In the genomic region with DNA sequence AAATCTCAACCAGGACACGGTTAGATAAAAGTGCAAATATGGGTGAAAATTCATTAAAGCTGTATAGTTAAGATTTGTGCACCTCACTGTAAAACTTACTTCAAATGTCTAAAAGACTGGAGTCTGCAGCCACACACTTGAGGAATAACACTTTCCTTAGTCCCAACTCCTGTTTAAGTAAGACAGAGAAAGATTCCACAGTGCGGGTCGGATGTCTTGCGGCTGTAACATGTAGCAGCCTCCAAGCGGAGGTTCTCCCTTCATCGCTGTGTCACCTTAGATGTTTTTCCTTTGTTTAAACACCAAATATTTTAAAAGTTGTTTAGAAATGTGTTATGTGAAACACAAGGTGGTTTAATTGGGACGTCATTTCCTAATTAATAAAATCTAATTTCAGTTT, we compare ENCODE assay signal across 8 cellular contexts. TPM values are rescaled to one million over a fixed set of nuclear protein-coding genes. Genes with fewer than 3 reads are reported as not detected.
DNase-seq lines count a peak whose midpoint lies in the region; TF ChIP-seq lines count a peak whose summit lies in the region.

No MANE protein-coding gene starts in this region.

- H2AK5ac ChIP-seq in mesendoderm (ENCODE audit: low read length): no peak overlapping the region

- H3K27me3 Mint-ChIP-seq in HFFc6 (ENCODE audit: insufficient read depth) (peaks cover 4% of the 10 kb centered on the region; the same call in 1 of the 2 replicates), brain (peaks cover 5% of the 10 kb centered on the region)

- peak overlapping the region; percentile 87 for H4K5ac ChIP-seq in mesendoderm (ENCODE audit: low read length)

- H3K56ac ChIP-seq in mesendoderm (ENCODE audit: low read length): peak overlapping the region; percentile 97

- H3K79me1 ChIP-seq in mesendoderm (ENCODE audit: low read length): peaks cover 12% of the 10 kb centered on the region

- H3K4me1 Mint-ChIP-seq in HFFc6 (ENCODE audit: low read depth): peaks cover 36% of the 10 kb centered on the region
- peaks cover 38% of the 10 kb centered on the region for H3K4me1 Mint-ChIP-seq in brain

- H3K9me3 Mint-ChIP-seq in HFFc6: peaks cover 5% of the 10 kb centered on the region; the same call in 1 of the 2 replicates
- peaks cover 0 to 7% (median 5%) of the 10 kb centered on the region in 5 experiments for H3K9me3 Mint-ChIP-seq in brain

- peaks cover 4% of the 10 kb centered on the region for H3K4me1 ChIP-seq in mesendoderm (ENCODE audit: control insufficient read depth, low read depth, low read length)

- H3K23ac ChIP-seq in mesendoderm (ENCODE audit: low read length): no peak overlapping the region

- WGBS in mesendoderm (ENCODE audit: extremely low coverage, insufficient coverage, low lambda C conversion rate): no CpG with 5 or more reads among the region's 7 CpGs

- peak overlapping the region; percentile 96 for H3K9ac ChIP-seq in mesendoderm (ENCODE audit: low read length)

- H3K4me2 ChIP-seq in mesendoderm (ENCODE audit: low read length): peak overlapping the region; percentile 96

- no peak overlapping the region for H3K4me3 ChIP-seq in mesendoderm (ENCODE audit: low read length)

- no peak for TF ChIP-seq CTCF in 22Rv1 (IDR thresholded peaks at IDR 0.05)
- no peak for TF ChIP-seq CTCF in HFFc6 (IDR thresholded peaks at IDR 0.05)
- TF ChIP-seq CTCF in brain (conservative IDR thresholded peaks at IDR 0.05): no peak

- H3K36me3 ChIP-seq in mesendoderm (ENCODE audit: control insufficient read depth, insufficient read depth, low read length): no peaks in the 10 kb centered on the region

- H2BK120ac ChIP-seq in mesendoderm (ENCODE audit: low read depth, low read length): no peak overlapping the region

- no peak overlapping the region for H4K8ac ChIP-seq in mesendoderm (ENCODE audit: low read depth, low read length)

- no peak overlapping the region for H3K4ac ChIP-seq in mesendoderm (ENCODE audit: low read depth, low read length)

- H3K36me3 Mint-ChIP-seq in HFFc6 (ENCODE audit: low read depth) (no peaks in the 10 kb centered on the region), brain (no peaks in the 10 kb centered on the region)

- H3K27ac ChIP-seq in 22Rv1 (peak overlapping the region; percentile 78), mesendoderm (ENCODE audit: low read depth, low read length) (no peak overlapping the region), caudate nucleus (ENCODE audit: low read depth, low read length) (no peak overlapping the region)

- H3K18ac ChIP-seq in mesendoderm (ENCODE audit: low read length): no peak overlapping the region

- no peak overlapping the region for H2BK5ac ChIP-seq in mesendoderm (ENCODE audit: low read length)

- no peaks in the 10 kb centered on the region for H3K27me3 ChIP-seq in mesendoderm (ENCODE audit: insufficient read depth, low read length, poor library complexity)

- H3K27ac Mint-ChIP-seq in HFFc6 (peak overlapping the region; percentile 84), brain (peak overlapping the region; percentile 61 to 92 (median 79))

- H2BK15ac ChIP-seq in mesendoderm (replicated peaks; ENCODE audit: low read depth): no peak overlapping the region

- H3K4me3 Mint-ChIP-seq in HFFc6 (peak overlapping the region; percentile 99), brain (peak overlapping the region; percentile 85 to 97 (median 87))

- peaks cover 39% of the 10 kb centered on the region for H3K79me2 ChIP-seq in mesendoderm (ENCODE audit: control insufficient read depth, insufficient read depth, low read length)

- DNase-seq in HFFc6: no peak
- DNase-seq in mesendoderm: no peak
- no peak for DNase-seq in GDM1 (lab: John Stamatoyannopoulos, UW)
- DNase-seq in stimulated activated CD4-positive, alpha-beta T cell treated with anti-CD3 and anti-CD28 coated beads, Interleukin-12 subunit alpha, Interleukin-12 subunit beta, amount 100 ng/mL, for 4 hours: no peak
- DNase-seq in T-helper 9 cell: no peak
- DNase-seq in caudate nucleus (lab: John Stamatoyannopoulos, UW): no peak

RNA-seq across cellular contexts. Expression of gene MAEA, which starts 0.9 kb away (rescaled TPM):
- 10 to 100 TPM; 56.0 to 65.4 (median 60.6) TPM for total RNA-seq in HFFc6 (2021; fragmentation: NEBNext Ultra II Directional; extraction: Animal tissue kit (Norgen Biotek cat#: 25700))
- 70.7 TPM for polyA plus RNA-seq in brain (ENCODE audit: insufficient read depth, low read depth, low replicate concordance)
- 57.0 TPM for polyA plus RNA-seq in mesendoderm (2013, experiment 1 of 2)
- polyA plus RNA-seq in mesendoderm (2013, experiment 2 of 2): 55.7 TPM

RNA-seq across cellular contexts. Expression of gene CTBP1, which starts 39.9 kb away (rescaled TPM):
- 100 to 1,000 TPM; 109 to 126 (median 114) TPM for total RNA-seq in HFFc6 (2021; fragmentation: NEBNext Ultra II Directional; extraction: Animal tissue kit (Norgen Biotek cat#: 25700))
- polyA plus RNA-seq in brain (ENCODE audit: insufficient read depth, low read depth, low replicate concordance): 208 TPM
- polyA plus RNA-seq in mesendoderm (2013, experiment 1 of 2): 64.9 TPM
- 65.1 TPM for polyA plus RNA-seq in mesendoderm (2013, experiment 2 of 2)

RNA-seq across cellular contexts. Expression of gene UVSSA, which starts 58.2 kb away (rescaled TPM):
- 1 to 10 TPM; 7.7 to 9.0 (median 8.7) TPM for total RNA-seq in HFFc6 (2021; fragmentation: NEBNext Ultra II Directional; extraction: Animal tissue kit (Norgen Biotek cat#: 25700))
- polyA plus RNA-seq in brain (ENCODE audit: insufficient read depth, low read depth, low replicate concordance): 2.7 TPM
- polyA plus RNA-seq in mesendoderm (2013, experiment 1 of 2): 4.3 TPM
- polyA plus RNA-seq in mesendoderm (2013, experiment 2 of 2): 4.6 TPM
